Comparison of ENCODE assay signal across 36 cellular contexts in genomic region chr2:173598525-173598924, GRCh38.
"Had no signal": no experiment of that assay in that cellular context is flagged by ENCODE, and none has a peak within 500 bp of the region (broad histone marks: within the 10 kb centered on the region; RNA-seq: fewer than 3 reads in every experiment).

No MANE protein-coding gene starts in this region.

- DNase-seq: MG63, MM.1S, MV-4-11, NCI-H1048, NCI-H1092, NCI-H1092 treated with DMSO at 0.1 percent for 48 hours, NCI-H1105, NCI-H1105 treated with DMSO at 0.1 percent for 48 hours, NCI-H1417, NCI-H1417 treated with DMSO at 0.1 percent for 48 hours, NCI-H1436, NCI-H1436 treated with DMSO at 0.1 percent for 48 hours, NCI-H146, NCI-H1694, NCI-H1694 treated with DMSO at 0.1 percent for 48 hours, NCI-H187, NCI-H187 treated with DMSO at 0.1 percent for 48 hours, NCI-H1930, NCI-H2029, NCI-H2029 treated with DMSO at 0.1 percent for 48 hours, NCI-H2081, NCI-H2081 treated with DMSO at 0.1 percent for 48 hours, NCI-H2107, NCI-H2171, NCI-H2171 treated with DMSO at 0.1 percent for 48 hours, NCI-H2227 treated with DMSO at 0.1 percent for 48 hours, NCI-H226, NCI-H345, NCI-H446, NCI-H446 treated with DMSO at 0.1 percent for 48 hours, NCI-H510A, NCI-H510A treated with DMSO at 0.1 percent for 48 hours, NCI-H524, NCI-H524 treated with DMSO at 0.1 percent for 48 hours, NCI-H526, NCI-H526 treated with DMSO at 0.1 percent for 48 hours had no signal

- H3K36me3 ChIP-seq: MG63 had no signal

- H3K4me3 ChIP-seq: MG63 had no signal

- H3K27me3 ChIP-seq: MG63 had no signal

- H3K9me3 ChIP-seq: MG63 had no signal
